17 cellular contexts compared by ENCODE assay signal in genomic region chr13:79658333-79658975, GRCh38.
DNase-seq lines count a peak whose midpoint lies in the region; ATAC-seq and TF ChIP-seq lines count a peak whose summit lies in the region.
"Had no signal": no experiment of that assay in that cellular context is flagged by ENCODE, and none has a peak within 500 bp of the region (broad histone marks: within the 10 kb centered on the region; RNA-seq: fewer than 3 reads in every experiment).

No MANE protein-coding gene starts in this region.

- ATAC-seq in activated naive CD8-positive, alpha-beta T cell treated with anti-CD3 and anti-CD28 coated beads, Interleukin-2, amount 50 U/mL, for 24 hours, result no peak

- H3K27me3 Mint-ChIP-seq in activated naive CD4-positive, alpha-beta T cell treated with anti-CD3 and anti-CD28 coated beads for 36 hours (ENCODE audit: low read depth), result peaks cover 12% of the 10 kb centered on the region
- H3K27me3 Mint-ChIP-seq in activated naive CD8-positive, alpha-beta T cell treated with anti-CD3 and anti-CD28 coated beads, Interleukin-2, amount 50 U/mL, for 24 hours, result peaks cover 2% of the 10 kb centered on the region

- H3K4me1 Mint-ChIP-seq in activated naive CD4-positive, alpha-beta T cell treated with anti-CD3 and anti-CD28 coated beads for 36 hours (ENCODE audit: low read depth), result no peaks in the 10 kb centered on the region
- peaks cover 3% of the 10 kb centered on the region for H3K4me1 Mint-ChIP-seq in activated naive CD8-positive, alpha-beta T cell treated with anti-CD3 and anti-CD28 coated beads, Interleukin-2, amount 50 U/mL, for 24 hours
- H3K4me1 Mint-ChIP-seq: activated CD4-positive, alpha-beta T cell treated with anti-CD3 and anti-CD28 coated beads, Interleukin-2, amount 10 ng/mL, durations not matched to agents 7 days and 5 days had no signal

- no peak overlapping the region for H3K4me2 ChIP-seq in osteoblast (ENCODE audit: insufficient read depth, low read length)

- no peak overlapping the region for H3K27ac Mint-ChIP-seq in activated naive CD4-positive, alpha-beta T cell treated with anti-CD3 and anti-CD28 coated beads for 36 hours
- H3K27ac Mint-ChIP-seq in activated naive CD8-positive, alpha-beta T cell treated with anti-CD3 and anti-CD28 coated beads, Interleukin-2, amount 50 U/mL, for 24 hours, result no peak overlapping the region
- H3K27ac Mint-ChIP-seq: activated CD4-positive, alpha-beta T cell treated with anti-CD3 and anti-CD28 coated beads, Interleukin-2, amount 10 ng/mL, durations not matched to agents 7 days and 5 days; CD4-positive, alpha-beta T cell had no signal

- H3K27ac ChIP-seq in A673 (ENCODE audit: low read depth, low read length, poor library complexity, severe bottlenecking) (peak overlapping the region; percentile 8), left ventricle myocardium inferior (replicated peaks) (peak overlapping the region; percentile 81), osteoblast (ENCODE audit: low read depth, low read length) (no peak overlapping the region)
- H3K27ac ChIP-seq: tibial nerve had no signal

- H3K36me3 ChIP-seq in A673 (ENCODE audit: insufficient read depth, low read length, poor library complexity, severe bottlenecking) (no peaks in the 10 kb centered on the region), adipocyte (ENCODE audit: control insufficient read depth, insufficient read depth, low read length, severe bottlenecking) (no peaks in the 10 kb centered on the region), left ventricle myocardium inferior (no peaks in the 10 kb centered on the region), osteoblast (ENCODE audit: insufficient read depth, low read length) (no peaks in the 10 kb centered on the region)
- H3K36me3 ChIP-seq: tibial nerve had no signal

- TF ChIP-seq CTCF in A673 (conservative IDR thresholded peaks at IDR 0.05; ENCODE audit: low read depth, low read length) (no peak), left ventricle myocardium inferior (IDR thresholded peaks at IDR 0.05; ENCODE audit: borderline replicate concordance) (no peak), osteoblast (IDR thresholded peaks at IDR 0.05; ENCODE audit: extremely low read depth, low read depth, low read length) (no peak)

- DNase-seq in A673 (ENCODE audit: low spot score) (no peak), adipocyte (ENCODE audit: low read depth) (no peak), left ventricle myocardium inferior (no peak), osteoblast (ENCODE audit: insufficient read length, low spot score, missing footprints) (peak; percentile 19), ecto neural progenitor cell (ENCODE audit: low spot score) (no peak), 8988T (no peak)
- DNase-seq in activated naive CD4-positive, alpha-beta T cell treated with anti-CD3 and anti-CD28 coated beads for 36 hours, result no peak
- no peak for DNase-seq in activated naive CD8-positive, alpha-beta T cell treated with anti-CD3 and anti-CD28 coated beads, Interleukin-2, amount 50 U/mL, for 24 hours
- DNase-seq: ACHN; activated CD4-positive, alpha-beta T cell treated with anti-CD3 and anti-CD28 coated beads, Interleukin-2, amount 10 ng/mL, durations not matched to agents 7 days and 5 days; activated CD8-positive, alpha-beta memory T cell treated with anti-CD3 and anti-CD28 coated beads, Interleukin-2, amount 50 U/mL, for 4 hours; activated effector memory CD4-positive, alpha-beta T cell treated with anti-CD3 and anti-CD28 coated beads, Interleukin-2, amount 50 U/mL, for 16 hours; CD4-positive, alpha-beta T cell; NCI-H82; stimulated activated naive CD4-positive, alpha-beta T cell; SW 1271 had no signal

- H3K4me3 ChIP-seq in A673 (ENCODE audit: low read depth, low read length, poor library complexity, severe bottlenecking), result no peak overlapping the region
- peak overlapping the region; percentile 4 for H3K4me3 ChIP-seq in adipocyte (ENCODE audit: low read length)
- peak overlapping the region; percentile 8 for H3K4me3 ChIP-seq in left ventricle myocardium inferior
- H3K4me3 ChIP-seq in osteoblast (ENCODE audit: insufficient read depth, low read length), result no peak overlapping the region
- H3K4me3 ChIP-seq: tibial nerve had no signal

- no peaks in the 10 kb centered on the region for H3K27me3 ChIP-seq in A673 (replicated peaks; ENCODE audit: insufficient read depth, low read depth, low read length, poor library complexity)
- H3K27me3 ChIP-seq in adipocyte (replicated peaks; ENCODE audit: control insufficient read depth, insufficient read depth, low read length), result no peaks in the 10 kb centered on the region
- no peaks in the 10 kb centered on the region for H3K27me3 ChIP-seq in left ventricle myocardium inferior (ENCODE audit: low read depth)
- H3K27me3 ChIP-seq in osteoblast (ENCODE audit: insufficient read depth, low read length), result peaks cover 4% of the 10 kb centered on the region
- H3K27me3 ChIP-seq: tibial nerve had no signal

- H2AFZ ChIP-seq in osteoblast (ENCODE audit: low read length), result no peak overlapping the region

- POLR2A ChIA-PET in A673 (lab: Charles Lee; ENCODE audit: low non-redundant PET), result interaction anchor here (0.6 kb wide), 1 partner anchor 25 kb away, joined by 8 read pairs; no protein-coding TSS in a partner anchor

- H3K79me2 ChIP-seq in osteoblast (ENCODE audit: insufficient read depth, low read length), result no peaks in the 10 kb centered on the region

- peaks cover 25% of the 10 kb centered on the region for H3K4me1 ChIP-seq in A673 (ENCODE audit: insufficient read depth, low read length, poor library complexity, severe bottlenecking)
- peaks cover 16% of the 10 kb centered on the region for H3K4me1 ChIP-seq in adipocyte (ENCODE audit: control insufficient read depth, insufficient read depth, low read length)
- peaks cover 24% of the 10 kb centered on the region for H3K4me1 ChIP-seq in left ventricle myocardium inferior
- H3K4me1 ChIP-seq in osteoblast (ENCODE audit: insufficient read depth, low read length), result no peaks in the 10 kb centered on the region

- intact Hi-C loops in A673 (cut with micrococcal nuclease; ENCODE audit: unreplicated experiment) (no loop called here), left ventricle myocardium inferior (cut with micrococcal nuclease) (no loop called here)
- intact Hi-C loops in activated naive CD4-positive, alpha-beta T cell treated with anti-CD3 and anti-CD28 coated beads for 36 hours (cut with micrococcal nuclease), result no loop called here

- H3K9me3 Mint-ChIP-seq in activated naive CD4-positive, alpha-beta T cell treated with anti-CD3 and anti-CD28 coated beads for 36 hours, result no peaks in the 10 kb centered on the region
- no peaks in the 10 kb centered on the region for H3K9me3 Mint-ChIP-seq in activated naive CD8-positive, alpha-beta T cell treated with anti-CD3 and anti-CD28 coated beads, Interleukin-2, amount 50 U/mL, for 24 hours
- H3K9me3 Mint-ChIP-seq: activated CD4-positive, alpha-beta T cell treated with anti-CD3 and anti-CD28 coated beads, Interleukin-2, amount 10 ng/mL, durations not matched to agents 7 days and 5 days; CD4-positive, alpha-beta T cell had no signal

- no peaks in the 10 kb centered on the region for H4K20me1 ChIP-seq in osteoblast (ENCODE audit: insufficient read depth, low read length)

- no peak overlapping the region for H3K9ac ChIP-seq in adipocyte (ENCODE audit: low read length)

- H3K36me3 Mint-ChIP-seq in activated naive CD4-positive, alpha-beta T cell treated with anti-CD3 and anti-CD28 coated beads for 36 hours (ENCODE audit: low read depth), result no peaks in the 10 kb centered on the region
- no peaks in the 10 kb centered on the region for H3K36me3 Mint-ChIP-seq in activated naive CD8-positive, alpha-beta T cell treated with anti-CD3 and anti-CD28 coated beads, Interleukin-2, amount 50 U/mL, for 24 hours (ENCODE audit: low read depth)

- H3K4me3 Mint-ChIP-seq in activated naive CD4-positive, alpha-beta T cell treated with anti-CD3 and anti-CD28 coated beads for 36 hours, result no peak overlapping the region
- no peak overlapping the region for H3K4me3 Mint-ChIP-seq in activated naive CD8-positive, alpha-beta T cell treated with anti-CD3 and anti-CD28 coated beads, Interleukin-2, amount 50 U/mL, for 24 hours
- H3K4me3 Mint-ChIP-seq: activated CD4-positive, alpha-beta T cell treated with anti-CD3 and anti-CD28 coated beads, Interleukin-2, amount 10 ng/mL, durations not matched to agents 7 days and 5 days; CD4-positive, alpha-beta T cell had no signal

- BruUV-seq in A673 (replicated peaks; lab: Mats Ljungman, UMichigan), result no TSS peak

- CTCF ChIA-PET in A673 (lab: Charles Lee), result no interaction called here
- CTCF ChIA-PET in activated naive CD4-positive, alpha-beta T cell treated with anti-CD3 and anti-CD28 coated beads for 36 hours (lab: Charles Lee), result interaction anchor here (0.6 to 0.8 kb wide), 2 partner anchors 14 to 559 kb away, joined by 3 read pairs; no protein-coding TSS in a partner anchor

- no peaks in the 10 kb centered on the region for H3K9me3 ChIP-seq in A673 (ENCODE audit: low read depth, low read length, poor library complexity, severe bottlenecking)
- no peaks in the 10 kb centered on the region for H3K9me3 ChIP-seq in adipocyte (ENCODE audit: control insufficient read depth, low read length)
- H3K9me3 ChIP-seq in left ventricle myocardium inferior (replicated peaks), result no peaks in the 10 kb centered on the region
- no peaks in the 10 kb centered on the region for H3K9me3 ChIP-seq in osteoblast (ENCODE audit: low read depth, low read length)
- H3K9me3 ChIP-seq: tibial nerve had no signal

Comparison
In these comparisons a context has a peak if more than half of its experiments do, and no peak if none do; other contexts are left out.
1. H3K4me3 ChIP-seq: peak in adipocyte (single experiment) and left ventricle myocardium inferior (single experiment); none in A673 (single experiment) and osteoblast (single experiment).